In genomic region chr11:6538456-6538855, GRCh38 we compare ENCODE assay signal across 17 cellular contexts. TPM values are rescaled to one million over a fixed set of nuclear protein-coding genes. Genes with fewer than 3 reads are reported as not detected.
DNase-seq lines count a peak whose midpoint lies in the region; ATAC-seq and TF ChIP-seq lines count a peak whose summit lies in the region.
"Had no signal": no experiment of that assay in that cellular context is flagged by ENCODE, and none has a peak within 500 bp of the region (broad histone marks: within the 10 kb centered on the region; RNA-seq: fewer than 3 reads in every experiment).

No MANE protein-coding gene starts in this region.

- H3K9me3 ChIP-seq in NT2/D1 (ENCODE audit: insufficient read depth, low read length) (no peaks in the 10 kb centered on the region), upper lobe of right lung (no peaks in the 10 kb centered on the region)
- H3K9me3 ChIP-seq: BLaER1 treated with 17β-estradiol and CSF1 and Interleukin-3, amounts not matched to agents 10 nM and 100 nM had no signal

- intact Hi-C loops in Right ventricle myocardium inferior (cut with DNase I), result no loop called here
- intact Hi-C loops in cardiac septum (cut with DNase I), result no loop called here
- intact Hi-C loops in upper lobe of right lung (cut with DNase I), result no loop called here

- peak; percentile 3 for ATAC-seq in Right ventricle myocardium inferior
- ATAC-seq in foreskin keratinocyte, result peak; percentile 31
- ATAC-seq in upper lobe of right lung, result peak; percentile 35

- TF ChIP-seq CTCF in foreskin keratinocyte (conservative IDR thresholded peaks at IDR 0.05) (no peak), upper lobe of right lung (IDR thresholded peaks at IDR 0.05) (no peak)

- H3K4me3 ChIP-seq in NT2/D1 (ENCODE audit: insufficient read length, low read depth) (no peak overlapping the region), upper lobe of right lung (no peak overlapping the region)
- H3K4me3 ChIP-seq: BLaER1 treated with 17β-estradiol and CSF1 and Interleukin-3, amounts not matched to agents 10 nM and 100 nM had no signal

- H3K27me3 ChIP-seq in NT2/D1 (ENCODE audit: insufficient read depth, insufficient read length) (no peaks in the 10 kb centered on the region), foreskin keratinocyte (no peaks in the 10 kb centered on the region), upper lobe of right lung (no peaks in the 10 kb centered on the region)
- H3K27me3 ChIP-seq: BLaER1 treated with 17β-estradiol and CSF1 and Interleukin-3, amounts not matched to agents 10 nM and 100 nM had no signal

- DNase-seq in Right ventricle myocardium inferior (ENCODE audit: missing footprints) (no peak), cardiac septum (ENCODE audit: low spot score) (no peak), NT2/D1 (ENCODE audit: low read depth, low spot score) (peak; percentile 6), foreskin keratinocyte (no peak), upper lobe of right lung (no peak), DMS 273 (lab: John Stamatoyannopoulos, UW; ENCODE audit: unreplicated experiment) (no peak), islet precursor cell (no peak), SKM-1 (lab: John Stamatoyannopoulos, UW; ENCODE audit: unreplicated experiment) (no peak)
- DNase-seq: GF-D8; Kasumi-1; NCI-H1105; NCI-H1694; NCI-H226; NCI-H526 treated with DMSO at 0.1 percent for 48 hours; NK-92 treated with Interleukin-12 subunit alpha and Interleukin-12 subunit beta, amount 100 ng/mL, for 24 hours; OCI-M1 had no signal

- peaks cover 6% of the 10 kb centered on the region for H3K4me1 ChIP-seq in NT2/D1 (ENCODE audit: insufficient read depth, insufficient read length)
- H3K4me1 ChIP-seq in foreskin keratinocyte, result no peaks in the 10 kb centered on the region
- no peaks in the 10 kb centered on the region for H3K4me1 ChIP-seq in upper lobe of right lung
- H3K4me1 ChIP-seq: BLaER1 treated with 17β-estradiol and CSF1 and Interleukin-3, amounts not matched to agents 10 nM and 100 nM had no signal

- H3K9ac ChIP-seq in NT2/D1 (ENCODE audit: insufficient read length, low read depth), result no peak overlapping the region
- H3K9ac ChIP-seq: BLaER1 treated with 17β-estradiol and CSF1 and Interleukin-3, amounts not matched to agents 10 nM and 100 nM had no signal

- H3K27ac ChIP-seq in foreskin keratinocyte (no peak overlapping the region), upper lobe of right lung (no peak overlapping the region)
- H3K27ac ChIP-seq: BLaER1 treated with 17β-estradiol and CSF1 and Interleukin-3, amounts not matched to agents 10 nM and 100 nM had no signal

- H3K36me3 ChIP-seq in NT2/D1 (ENCODE audit: insufficient read depth, insufficient read length, low read length), result peaks cover 7% of the 10 kb centered on the region
- no peaks in the 10 kb centered on the region for H3K36me3 ChIP-seq in upper lobe of right lung

RNA-seq across cellular contexts. Expression of gene DNHD1, which starts 41.4 kb away (rescaled TPM):
- total RNA-seq in Right ventricle myocardium inferior, result 3.9 TPM
- 8.2 TPM for total RNA-seq in cardiac septum
- 2.0 and 2.2 TPM in 2 replicates for total RNA-seq in foreskin keratinocyte
- 0.91 and 0.92 TPM in 2 replicates for polyA plus RNA-seq in foreskin keratinocyte
- 14.5 TPM for total RNA-seq in upper lobe of right lung

RNA-seq across cellular contexts. Expression of gene TIMM10B, which starts 57.2 kb away (rescaled TPM):
- 14.1 TPM for total RNA-seq in Right ventricle myocardium inferior
- total RNA-seq in cardiac septum, result 21.7 TPM
- 32.4 and 33.2 TPM in 2 replicates for total RNA-seq in foreskin keratinocyte
- polyA plus RNA-seq in foreskin keratinocyte, result 31.2 and 33.0 TPM in 2 replicates
- total RNA-seq in upper lobe of right lung, result 45.0 TPM

RNA-seq across cellular contexts. Expression of gene ARFIP2, which starts 57.3 kb away (rescaled TPM):
- 15.1 TPM for total RNA-seq in Right ventricle myocardium inferior
- total RNA-seq in cardiac septum, result 20.1 TPM
- 53.0 and 59.4 TPM in 2 replicates for total RNA-seq in foreskin keratinocyte
- 53.7 and 60.4 TPM in 2 replicates for polyA plus RNA-seq in foreskin keratinocyte
- 36.4 TPM for total RNA-seq in upper lobe of right lung
